In genomic region chr14:97878727-97879126, GRCh38 we compare ENCODE assay signal across 13 cellular contexts.
DNase-seq lines count a peak whose midpoint lies in the region; ATAC-seq and TF ChIP-seq lines count a peak whose summit lies in the region.
"Had no signal": no experiment of that assay in that cellular context is flagged by ENCODE, and none has a peak within 500 bp of the region (broad histone marks: within the 10 kb centered on the region; RNA-seq: fewer than 3 reads in every experiment).

No MANE protein-coding gene starts in this region.

- H3K9me3 ChIP-seq in ascending aorta (no peaks in the 10 kb centered on the region), lower lobe of right lung (no peaks in the 10 kb centered on the region)
- H3K9me3 ChIP-seq: HAP-1 had no signal

- H3K27ac ChIP-seq in ascending aorta: peak overlapping the region; percentile 26 to 37
- H3K27ac ChIP-seq in lower lobe of right lung: no peak overlapping the region

- H3K4me3 ChIP-seq in ascending aorta (no peak overlapping the region), lower lobe of right lung (no peak overlapping the region)
- H3K4me3 ChIP-seq: coronary artery, HAP-1 had no signal

- ATAC-seq in Right ventricle myocardium inferior (peak; percentile 92), lower lobe of right lung (peak; percentile 32 to 43), HG03108 (IDR thresholded peaks at IDR 0.05; ENCODE audit: unreplicated experiment) (no peak)
- ATAC-seq: SK-N-SH treated with all-trans-retinoic acid at 6 μM for 48 hours had no signal

- no peak for TF ChIP-seq CTCF in ascending aorta (IDR thresholded peaks at IDR 0.05)
- no peak for TF ChIP-seq CTCF in lower lobe of right lung (IDR thresholded peaks at IDR 0.05)

- intact Hi-C loops in Right ventricle myocardium inferior (cut with DNase I): no loop called here
- intact Hi-C loops in cardiac septum (cut with DNase I): no loop called here
- intact Hi-C loops in ascending aorta (cut with DNase I): no loop called here
- intact Hi-C loops in lower lobe of right lung (cut with DNase I): no loop called here

- H3K27me3 ChIP-seq in ascending aorta (no peaks in the 10 kb centered on the region), lower lobe of right lung (ENCODE audit: low read depth) (no peaks in the 10 kb centered on the region)

- DNase-seq in Right ventricle myocardium inferior (ENCODE audit: missing footprints) (no peak), cardiac septum (ENCODE audit: low spot score) (no peak), ascending aorta (ENCODE audit: low spot score in 2 of 2) (peak in 1 of 2 donors; percentile 71), lower lobe of right lung (no peak), ureter (ENCODE audit: low spot score) (peak; percentile 48), NCI-H1436 treated with DMSO at 0.1 percent for 48 hours (lab: John Stamatoyannopoulos, UW) (no peak), NOMO-1 (lab: John Stamatoyannopoulos, UW; ENCODE audit: unreplicated experiment in 2 of 2) (no peak)
- DNase-seq: NCI-H510A treated with DMSO at 0.1 percent for 48 hours, retina had no signal

- H3K4me1 ChIP-seq in ascending aorta: peaks cover 2 to 10% of the 10 kb centered on the region in 2 donors
- no peaks in the 10 kb centered on the region for H3K4me1 ChIP-seq in lower lobe of right lung
- H3K4me1 ChIP-seq: HAP-1 had no signal

- H3K36me3 ChIP-seq in ascending aorta (no peaks in the 10 kb centered on the region), lower lobe of right lung (no peaks in the 10 kb centered on the region)
- H3K36me3 ChIP-seq: HAP-1 had no signal
